Comparison of ENCODE assay signal across 13 cellular contexts in genomic region chr14:68665116-68665515, GRCh38.
DNase-seq lines count a peak whose midpoint lies in the region; ATAC-seq and TF ChIP-seq lines count a peak whose summit lies in the region.
"Had no signal": no experiment of that assay in that cellular context is flagged by ENCODE, and none has a peak within 500 bp of the region (broad histone marks: within the 10 kb centered on the region; RNA-seq: fewer than 3 reads in every experiment).

No MANE protein-coding gene starts in this region.

- H3K4me1 ChIP-seq in cardiac muscle cell (ENCODE audit: low read depth) (peaks cover 44% of the 10 kb centered on the region), upper lobe of left lung (peaks cover 23 to 38% (median 31%) of the 10 kb centered on the region in 4 donors)
- no peaks in the 10 kb centered on the region for H3K4me1 ChIP-seq in effector memory CD4-positive, alpha-beta T cell (ENCODE audit: control insufficient read depth, insufficient read depth, low read length, poor library complexity, severe bottlenecking)

- peaks cover 91% of the 10 kb centered on the region for H3K4me1 Mint-ChIP-seq in nephron

- no peak for TF ChIP-seq EP300 in upper lobe of left lung (IDR thresholded peaks at IDR 0.05)

- no peaks in the 10 kb centered on the region for H3K36me3 Mint-ChIP-seq in nephron (ENCODE audit: low read depth)
- H3K36me3 Mint-ChIP-seq: naive thymus-derived CD8-positive, alpha-beta T cell had no signal

- 93 to 97% methylated on average over 4 of the region's 4 CpGs for WGBS in upper lobe of left lung, 2 donors

- H3K36me3 ChIP-seq in cardiac muscle cell (no peaks in the 10 kb centered on the region), upper lobe of left lung (no peaks in the 10 kb centered on the region)
- no peaks in the 10 kb centered on the region for H3K36me3 ChIP-seq in effector memory CD4-positive, alpha-beta T cell (ENCODE audit: control insufficient read depth, insufficient read depth, low read length)

- TF ChIP-seq CTCF in cardiac muscle cell (IDR thresholded peaks at IDR 0.05; ENCODE audit: low read depth, low read length) = no peak
- no peak for TF ChIP-seq CTCF in nephron (IDR thresholded peaks at IDR 0.05; ENCODE audit: unreplicated experiment in 3 of 3)
- no peak for TF ChIP-seq CTCF in upper lobe of left lung (IDR thresholded peaks at IDR 0.05)

- TF ChIP-seq POLR2A in upper lobe of left lung (IDR thresholded peaks at IDR 0.05) = no peak

- H3K9me3 Mint-ChIP-seq in nephron = no peaks in the 10 kb centered on the region
- H3K9me3 Mint-ChIP-seq: IgD-negative memory B cell; naive thymus-derived CD8-positive, alpha-beta T cell had no signal

- H3K4me3 ChIP-seq in cardiac muscle cell (no peak overlapping the region), upper lobe of left lung (no peak overlapping the region)
- H3K4me3 ChIP-seq in effector memory CD4-positive, alpha-beta T cell (ENCODE audit: insufficient read depth, low read depth, low read length, poor library complexity, severe bottlenecking) = no peak overlapping the region
- H3K4me3 ChIP-seq: dorsolateral prefrontal cortex had no signal

- ATAC-seq in Right ventricle myocardium superior (ENCODE audit: poor library complexity) = no peak
- ATAC-seq in upper lobe of left lung (ENCODE audit: low FRiP score in 2 of 2) = no peak
- ATAC-seq in HG02642 (IDR thresholded peaks at IDR 0.05; ENCODE audit: poor library complexity, unreplicated experiment) = no peak
- ATAC-seq: naive thymus-derived CD8-positive, alpha-beta T cell had no signal

- H3K27me3 Mint-ChIP-seq in nephron (ENCODE audit: low read depth) = no peaks in the 10 kb centered on the region
- H3K27me3 Mint-ChIP-seq: IgD-negative memory B cell; naive thymus-derived CD8-positive, alpha-beta T cell had no signal

- peak overlapping the region; percentile 72 for H3K27ac ChIP-seq in cardiac muscle cell
- H3K27ac ChIP-seq in cingulate gyrus (ENCODE audit: low read depth, low read length) = peak overlapping the region; percentile 58
- peak overlapping the region in 3 of 4 donors; percentile 55 to 70 (median 67) for H3K27ac ChIP-seq in upper lobe of left lung
- no peak overlapping the region for H3K27ac ChIP-seq in effector memory CD4-positive, alpha-beta T cell (ENCODE audit: insufficient read depth, low read length, poor library complexity, severe bottlenecking)

- peak overlapping the region; percentile 89 to 99 (median 98) for H3K27ac Mint-ChIP-seq in nephron

- H3K9me3 ChIP-seq in cardiac muscle cell (ENCODE audit: low read depth) (no peaks in the 10 kb centered on the region), upper lobe of left lung (no peaks in the 10 kb centered on the region)
- H3K9me3 ChIP-seq in effector memory CD4-positive, alpha-beta T cell (ENCODE audit: control insufficient read depth, low read length) = no peaks in the 10 kb centered on the region

- peak in 1 of 2 donors; percentile 46 for DNase-seq in cardiac muscle cell (ENCODE audit: low read depth in 1 of 2, low spot score in 1 of 2)
- no peak for DNase-seq in Right ventricle myocardium superior
- no peak for DNase-seq in upper lobe of left lung
- DNase-seq in NCI-H2029 treated with DMSO at 0.1 percent for 48 hours (lab: John Stamatoyannopoulos, UW) = no peak
- no peak for DNase-seq in effector memory CD4-positive, alpha-beta T cell
- DNase-seq: activated effector memory CD4-positive, alpha-beta T cell treated with anti-CD3 and anti-CD28 coated beads, Interleukin-2, amount 50 U/mL, for 16 hours; dorsolateral prefrontal cortex; naive thymus-derived CD8-positive, alpha-beta T cell; OCI-M1 had no signal

- H3K27me3 ChIP-seq in cardiac muscle cell (no peaks in the 10 kb centered on the region), upper lobe of left lung (no peaks in the 10 kb centered on the region)
- H3K27me3 ChIP-seq in effector memory CD4-positive, alpha-beta T cell (replicated peaks; ENCODE audit: control insufficient read depth, insufficient read depth, low read length, poor library complexity, severe bottlenecking) = no peaks in the 10 kb centered on the region
- H3K27me3 ChIP-seq: dorsolateral prefrontal cortex had no signal

- intact Hi-C loops in Right ventricle myocardium superior (cut with DNase I) = no loop called here

- H3K4me3 Mint-ChIP-seq in nephron = no peak overlapping the region
